9 cellular contexts compared by ENCODE assay signal in the genomic region with DNA sequence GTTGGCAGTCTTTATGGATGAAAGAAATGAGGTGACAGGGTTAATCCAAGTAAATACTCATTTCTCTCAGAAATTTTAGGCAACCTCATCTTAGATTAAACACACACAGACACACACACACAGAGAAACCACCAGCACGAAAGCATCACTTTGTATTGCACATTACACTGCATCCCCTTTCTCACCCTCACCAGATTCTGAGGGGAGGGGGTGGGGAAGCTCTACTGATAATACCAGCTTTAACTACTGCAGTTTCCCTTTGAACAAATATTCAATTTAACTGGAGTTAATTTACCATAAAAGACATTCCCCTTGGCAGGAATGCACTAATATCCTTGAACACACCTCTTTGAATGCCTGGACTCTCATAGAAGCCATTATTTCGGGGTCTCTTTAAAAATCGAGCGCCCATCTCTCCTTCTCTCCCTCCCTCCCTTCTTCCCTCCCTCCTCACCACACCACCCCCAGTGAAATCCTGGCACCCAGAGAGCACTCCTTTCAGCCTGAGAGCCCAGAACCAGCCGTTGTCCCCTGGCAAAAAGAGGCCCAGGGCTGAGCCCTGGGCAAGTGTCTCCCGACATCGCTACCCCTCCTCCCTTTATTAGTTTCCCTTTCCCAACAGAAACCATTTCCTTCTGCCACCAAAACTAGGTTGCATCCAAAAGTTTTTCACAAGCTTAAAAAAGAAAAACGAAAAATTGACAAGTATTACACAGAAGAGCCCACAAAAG. TPM values are rescaled to one million over a fixed set of nuclear protein-coding genes. Genes with fewer than 3 reads are reported as not detected.
DNase-seq lines count a peak whose midpoint lies in the region; ATAC-seq and TF ChIP-seq lines count a peak whose summit lies in the region.
"Had no signal": no experiment of that assay in that cellular context is flagged by ENCODE, and none has a peak within 500 bp of the region (broad histone marks: within the 10 kb centered on the region; RNA-seq: fewer than 3 reads in every experiment).

No MANE protein-coding gene starts in this region.

- no peak for TF ChIP-seq POLR2A in uterus (IDR thresholded peaks at IDR 0.05)

- intact Hi-C loops in uterus (cut with DNase I; ENCODE audit: low total_unique reads): no loop called here
- intact Hi-C loops in activated T-helper 2 cell treated with anti-CD3 and anti-CD28 coated beads, Interferon-gamma antibody, Interleukin-2, Interleukin-4, amounts not matched to agents 10 μg/mL and 5 μg/mL and 100 μg/mL, durations not matched to agents 14 hours and 24 hours and 36 hours (cut with micrococcal nuclease): no loop called here

- H3K27me3 ChIP-seq in mucosa of rectum (ENCODE audit: control insufficient read depth in 2 of 2, insufficient read depth in 2 of 2, low read length in 2 of 2) (no peaks in the 10 kb centered on the region), uterus (no peaks in the 10 kb centered on the region)

- peaks cover 82% of the 10 kb centered on the region for H3K27me3 Mint-ChIP-seq in activated naive CD8-positive, alpha-beta T cell treated with anti-CD3 and anti-CD28 coated beads, Interleukin-2, amount 10 ng/mL, durations not matched to agents 7 days and 5 days
- H3K27me3 Mint-ChIP-seq in activated naive CD8-positive, alpha-beta T cell treated with anti-CD3 and anti-CD28 coated beads, Interleukin-2, amount 50 U/mL, for 24 hours: peaks cover 69% of the 10 kb centered on the region
- peaks cover 70% of the 10 kb centered on the region for H3K27me3 Mint-ChIP-seq in activated T-helper 2 cell treated with anti-CD3 and anti-CD28 coated beads, Interferon-gamma antibody, Interleukin-2, Interleukin-4, amounts not matched to agents 10 μg/mL and 5 μg/mL and 100 μg/mL, durations not matched to agents 14 hours and 24 hours and 36 hours (ENCODE audit: low read depth)

- no peak for TF ChIP-seq CTCF in uterus (IDR thresholded peaks at IDR 0.05)

- H3K36me3 Mint-ChIP-seq in activated naive CD8-positive, alpha-beta T cell treated with anti-CD3 and anti-CD28 coated beads, Interleukin-2, amount 10 ng/mL, durations not matched to agents 7 days and 5 days: peaks cover 6% of the 10 kb centered on the region
- peaks cover 8% of the 10 kb centered on the region for H3K36me3 Mint-ChIP-seq in activated naive CD8-positive, alpha-beta T cell treated with anti-CD3 and anti-CD28 coated beads, Interleukin-2, amount 50 U/mL, for 24 hours (ENCODE audit: low read depth)
- H3K36me3 Mint-ChIP-seq in activated T-helper 2 cell treated with anti-CD3 and anti-CD28 coated beads, Interferon-gamma antibody, Interleukin-2, Interleukin-4, amounts not matched to agents 10 μg/mL and 5 μg/mL and 100 μg/mL, durations not matched to agents 14 hours and 24 hours and 36 hours (ENCODE audit: low read depth): peaks cover 5% of the 10 kb centered on the region

- H3K9me3 ChIP-seq in mucosa of rectum (ENCODE audit: control insufficient read depth in 2 of 2, low read length in 2 of 2): no peaks in the 10 kb centered on the region
- no peaks in the 10 kb centered on the region for H3K9me3 ChIP-seq in uterus

- peak overlapping the region in 1 of 2 donors; percentile 75 for H3K9ac ChIP-seq in mucosa of rectum (ENCODE audit: low read depth in 1 of 2, low read length in 2 of 2)

- peak overlapping the region; percentile 35 for H3K4me3 Mint-ChIP-seq in activated naive CD8-positive, alpha-beta T cell treated with anti-CD3 and anti-CD28 coated beads, Interleukin-2, amount 10 ng/mL, durations not matched to agents 7 days and 5 days
- H3K4me3 Mint-ChIP-seq in activated naive CD8-positive, alpha-beta T cell treated with anti-CD3 and anti-CD28 coated beads, Interleukin-2, amount 50 U/mL, for 24 hours: no peak overlapping the region
- H3K4me3 Mint-ChIP-seq in activated T-helper 2 cell treated with anti-CD3 and anti-CD28 coated beads, Interferon-gamma antibody, Interleukin-2, Interleukin-4, amounts not matched to agents 10 μg/mL and 5 μg/mL and 100 μg/mL, durations not matched to agents 14 hours and 24 hours and 36 hours (ENCODE audit: low read depth): no peak overlapping the region

- H3K36me3 ChIP-seq in mucosa of rectum (ENCODE audit: control insufficient read depth in 2 of 2, insufficient read depth in 2 of 2, low read length in 2 of 2) (no peaks in the 10 kb centered on the region), uterus (no peaks in the 10 kb centered on the region)

- no peak overlapping the region for H3K27ac Mint-ChIP-seq in activated naive CD8-positive, alpha-beta T cell treated with anti-CD3 and anti-CD28 coated beads, Interleukin-2, amount 10 ng/mL, durations not matched to agents 7 days and 5 days
- H3K27ac Mint-ChIP-seq in activated naive CD8-positive, alpha-beta T cell treated with anti-CD3 and anti-CD28 coated beads, Interleukin-2, amount 50 U/mL, for 24 hours: no peak overlapping the region
- no peak overlapping the region for H3K27ac Mint-ChIP-seq in activated T-helper 2 cell treated with anti-CD3 and anti-CD28 coated beads, Interferon-gamma antibody, Interleukin-2, Interleukin-4, amounts not matched to agents 10 μg/mL and 5 μg/mL and 100 μg/mL, durations not matched to agents 14 hours and 24 hours and 36 hours

- no peak for DNase-seq in activated naive CD8-positive, alpha-beta T cell treated with anti-CD3 and anti-CD28 coated beads, Interleukin-2, amount 10 ng/mL, durations not matched to agents 7 days and 5 days
- DNase-seq in activated naive CD8-positive, alpha-beta T cell treated with anti-CD3 and anti-CD28 coated beads, Interleukin-2, amount 50 U/mL, for 24 hours: no peak
- DNase-seq in uterus: peak in 1 of 2 donors; percentile 26
- DNase-seq in activated T-helper 2 cell treated with anti-CD3 and anti-CD28 coated beads, Interferon-gamma antibody, Interleukin-2, Interleukin-4, amounts not matched to agents 10 μg/mL and 5 μg/mL and 100 μg/mL, durations not matched to agents 14 hours and 24 hours and 36 hours (ENCODE audit: low spot score): no peak
- no peak for DNase-seq in activated effector memory CD4-positive, alpha-beta T cell treated with anti-CD3 and anti-CD28 coated beads, Interleukin-2, amount 50 U/mL, for 16 hours
- DNase-seq: foreskin melanocyte had no signal

- peak overlapping the region; percentile 70 for H3K27ac ChIP-seq in cingulate gyrus (ENCODE audit: low read depth, low read length)
- H3K27ac ChIP-seq in mucosa of rectum (ENCODE audit: low read depth in 2 of 2, low read length in 2 of 2): peak overlapping the region; percentile 63 to 66
- peak overlapping the region; percentile 98 to 100 for H3K27ac ChIP-seq in uterus

- peaks cover 22% of the 10 kb centered on the region for H3K4me1 Mint-ChIP-seq in activated naive CD8-positive, alpha-beta T cell treated with anti-CD3 and anti-CD28 coated beads, Interleukin-2, amount 10 ng/mL, durations not matched to agents 7 days and 5 days
- peaks cover 36% of the 10 kb centered on the region for H3K4me1 Mint-ChIP-seq in activated naive CD8-positive, alpha-beta T cell treated with anti-CD3 and anti-CD28 coated beads, Interleukin-2, amount 50 U/mL, for 24 hours
- peaks cover 25% of the 10 kb centered on the region for H3K4me1 Mint-ChIP-seq in activated T-helper 2 cell treated with anti-CD3 and anti-CD28 coated beads, Interferon-gamma antibody, Interleukin-2, Interleukin-4, amounts not matched to agents 10 μg/mL and 5 μg/mL and 100 μg/mL, durations not matched to agents 14 hours and 24 hours and 36 hours (ENCODE audit: low read depth)

- peak overlapping the region; percentile 74 to 76 for H3K4me3 ChIP-seq in mucosa of rectum (ENCODE audit: low read length in 2 of 2)
- peak overlapping the region; percentile 63 to 87 for H3K4me3 ChIP-seq in uterus

- peaks cover 5 to 11% of the 10 kb centered on the region in 2 donors for H3K4me1 ChIP-seq in mucosa of rectum (ENCODE audit: control insufficient read depth in 2 of 2, insufficient read depth in 2 of 2, low read length in 2 of 2)
- H3K4me1 ChIP-seq in uterus: peaks cover 0 to 7% of the 10 kb centered on the region in 2 donors

- no peak for ATAC-seq in activated naive CD8-positive, alpha-beta T cell treated with anti-CD3 and anti-CD28 coated beads, Interleukin-2, amount 10 ng/mL, durations not matched to agents 7 days and 5 days (ENCODE audit: low read depth)
- ATAC-seq in activated naive CD8-positive, alpha-beta T cell treated with anti-CD3 and anti-CD28 coated beads, Interleukin-2, amount 50 U/mL, for 24 hours: no peak
- no peak for ATAC-seq in HG03342 (IDR thresholded peaks at IDR 0.05; ENCODE audit: unreplicated experiment)

- POLR2A ChIA-PET in activated naive CD8-positive, alpha-beta T cell treated with anti-CD3 and anti-CD28 coated beads, Interleukin-2, amount 10 ng/mL, durations not matched to agents 7 days and 5 days (lab: Charles Lee): no interaction called here

- H3K9me3 Mint-ChIP-seq in activated naive CD8-positive, alpha-beta T cell treated with anti-CD3 and anti-CD28 coated beads, Interleukin-2, amount 10 ng/mL, durations not matched to agents 7 days and 5 days: no peaks in the 10 kb centered on the region
- H3K9me3 Mint-ChIP-seq in activated naive CD8-positive, alpha-beta T cell treated with anti-CD3 and anti-CD28 coated beads, Interleukin-2, amount 50 U/mL, for 24 hours: no peaks in the 10 kb centered on the region
- H3K9me3 Mint-ChIP-seq in activated T-helper 2 cell treated with anti-CD3 and anti-CD28 coated beads, Interferon-gamma antibody, Interleukin-2, Interleukin-4, amounts not matched to agents 10 μg/mL and 5 μg/mL and 100 μg/mL, durations not matched to agents 14 hours and 24 hours and 36 hours: no peaks in the 10 kb centered on the region

RNA-seq across cellular contexts. Expression of a gene that starts 2.8 kb away (rescaled TPM):
- total RNA-seq in activated naive CD8-positive, alpha-beta T cell treated with anti-CD3 and anti-CD28 coated beads, Interleukin-2, amount 10 ng/mL, durations not matched to agents 7 days and 5 days: not detected
- total RNA-seq in uterus: 100 to 1,000 TPM in 3 of 4 donors, 10 to 100 TPM in 1; 85.3 to 173 (median 115) TPM
- total RNA-seq in activated T-helper 2 cell treated with anti-CD3 and anti-CD28 coated beads, Interferon-gamma antibody, Interleukin-2, Interleukin-4, amounts not matched to agents 10 μg/mL and 5 μg/mL and 100 μg/mL, durations not matched to agents 14 hours and 24 hours and 36 hours: 0.02 TPM in 1 of 2 replicates, not detected in the other

Comparison
In these comparisons a context has a peak if more than half of its experiments do, and no peak if none do; other contexts are left out.
1. RNA of a gene that starts 2.8 kb away (total RNA-seq): 85.3 to 173 TPM in uterus; not detected in activated naive CD8-positive, alpha-beta T cell treated with anti-CD3 and anti-CD28 coated beads, Interleukin-2, amount 10 ng/mL, durations not matched to agents 7 days and 5 days and 0.02 TPM in activated T-helper 2 cell treated with anti-CD3 and anti-CD28 coated beads, Interferon-gamma antibody, Interleukin-2, Interleukin-4, amounts not matched to agents 10 μg/mL and 5 μg/mL and 100 μg/mL, durations not matched to agents 14 hours and 24 hours and 36 hours; every median in the first group is over 10 times any median in the second.
2. Peak in every context shown above with its lines, with median percentiles within 50 percentile points of each other: H3K27ac ChIP-seq.